19 cellular contexts compared by ENCODE assay signal in the genomic region with DNA sequence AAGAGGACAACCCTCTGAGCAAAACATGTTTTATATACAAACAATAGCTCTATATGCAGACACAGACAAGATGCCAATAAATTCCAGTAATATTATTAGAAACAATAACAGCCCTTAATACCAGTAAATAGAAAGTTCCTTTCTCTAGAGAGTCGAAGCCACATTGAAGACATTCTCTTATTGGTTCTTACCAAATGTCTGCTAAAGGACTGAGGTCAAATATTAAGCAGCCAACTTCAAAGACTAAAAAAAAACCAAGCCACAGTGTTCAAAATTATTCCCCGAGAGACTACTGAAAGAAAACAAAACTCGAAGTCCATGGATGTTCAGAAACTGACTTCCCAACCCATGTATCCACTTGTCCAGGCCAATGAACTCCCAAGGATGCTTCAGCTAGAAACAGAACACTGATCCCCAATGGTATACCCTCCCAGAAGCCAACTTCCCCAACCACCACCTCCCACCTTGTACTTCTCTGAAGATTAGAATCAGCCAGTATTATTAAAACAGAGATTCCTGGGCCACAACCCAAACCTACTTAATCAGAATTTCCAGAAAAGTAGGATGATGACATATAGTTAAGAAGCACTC. TPM values are rescaled to one million over a fixed set of nuclear protein-coding genes. Genes with fewer than 3 reads are reported as not detected.
DNase-seq lines count a peak whose midpoint lies in the region; ATAC-seq and TF ChIP-seq lines count a peak whose summit lies in the region.
"Had no signal": no experiment of that assay in that cellular context is flagged by ENCODE, and none has a peak within 500 bp of the region (broad histone marks: within the 10 kb centered on the region; RNA-seq: fewer than 3 reads in every experiment).

No MANE protein-coding gene starts in this region.

- no peak for DNase-seq in Calu3
- no peak for DNase-seq in RWPE1 (ENCODE audit: low spot score)
- no peak for DNase-seq in NCI-H524 (lab: John Stamatoyannopoulos, UW)
- DNase-seq: CD4-positive, CD25-positive, alpha-beta regulatory T cell; COR-L47; HCEC 1CT; NCI-H1694; NCI-H2107; NCI-H2227 treated with DMSO at 0.1 percent for 48 hours; NCI-H82; OCI-M1 had no signal

- CTCF ChIA-PET in Calu3 (lab: Charles Lee) (no interaction called here), RWPE1 (lab: Yijun Ruan, JAX) (no interaction called here)

- peaks cover 88% of the 10 kb centered on the region for H3K27me3 Mint-ChIP-seq in Calu3 (ENCODE audit: unreplicated experiment)
- H3K27me3 Mint-ChIP-seq: B cell; CD4-positive, CD25-positive, alpha-beta regulatory T cell had no signal

- BruUV-seq in Calu3 (replicated peaks; lab: Mats Ljungman, UMichigan) = no TSS peak

- H3K4me3 Mint-ChIP-seq in Calu3 (ENCODE audit: low read depth, unreplicated experiment) = no peak overlapping the region
- H3K4me3 Mint-ChIP-seq: B cell; CD4-positive, CD25-positive, alpha-beta regulatory T cell had no signal

- no peaks in the 10 kb centered on the region for H3K4me1 Mint-ChIP-seq in Calu3 (ENCODE audit: low read depth, unreplicated experiment)
- H3K4me1 Mint-ChIP-seq: B cell; CD4-positive, CD25-positive, alpha-beta regulatory T cell had no signal

- TF ChIP-seq CTCF in gastroesophageal sphincter (IDR thresholded peaks at IDR 0.05) (no peak), Calu3 (IDR thresholded peaks at IDR 0.05; ENCODE audit: unreplicated experiment) (no peak), RWPE1 (conservative IDR thresholded peaks at IDR 0.05; ENCODE audit: low read depth) (no peak)

- ATAC-seq in gastroesophageal sphincter = no peak
- ATAC-seq in GM19023 (IDR thresholded peaks at IDR 0.05; ENCODE audit: unreplicated experiment) = no peak
- ATAC-seq: K562 had no signal

- no peaks in the 10 kb centered on the region for H3K9me3 Mint-ChIP-seq in Calu3 (ENCODE audit: low read depth, unreplicated experiment)

- no peak overlapping the region for H3K27ac Mint-ChIP-seq in Calu3 (ENCODE audit: unreplicated experiment)
- H3K27ac Mint-ChIP-seq: B cell; CD4-positive, CD25-positive, alpha-beta regulatory T cell had no signal

- no peak for TF ChIP-seq POLR2A in gastroesophageal sphincter (IDR thresholded peaks at IDR 0.05)

- intact Hi-C loops in Calu3 (cut with micrococcal nuclease; ENCODE audit: unreplicated experiment) = no loop called here

- no peak overlapping the region for H3K4me3 ChIP-seq in gastroesophageal sphincter
- H3K4me3 ChIP-seq: K562 had no signal

- TF ChIP-seq EP300 in gastroesophageal sphincter (IDR thresholded peaks at IDR 0.05) = no peak

- H3K36me3 Mint-ChIP-seq in Calu3 (ENCODE audit: insufficient read depth, unreplicated experiment) = no peaks in the 10 kb centered on the region
- H3K36me3 Mint-ChIP-seq: CD4-positive, CD25-positive, alpha-beta regulatory T cell had no signal

- H3K4me1 ChIP-seq in gastroesophageal sphincter = peaks cover 8 to 93% (median 30%) of the 10 kb centered on the region in 3 donors

- H3K27me3 ChIP-seq in gastroesophageal sphincter = no peaks in the 10 kb centered on the region
- no peaks in the 10 kb centered on the region for H3K27me3 ChIP-seq in layer of hippocampus (ENCODE audit: control insufficient read depth, insufficient read depth, low read length)

- peaks cover 0 to 15% of the 10 kb centered on the region in 2 donors for H3K36me3 ChIP-seq in gastroesophageal sphincter

- 36 to 40% methylated on average over 3 of the region's 3 CpGs for WGBS in gastroesophageal sphincter (ENCODE audit: low coverage in 1 of 2), 2 donors

- H3K27ac ChIP-seq in angular gyrus (ENCODE audit: low read depth, low read length) (peak overlapping the region; percentile 51), gastroesophageal sphincter (peak overlapping the region in 3 of 4 donors; percentile 52 to 67 (median 65)), layer of hippocampus (ENCODE audit: low read depth, low read length) (peak overlapping the region; percentile 33), temporal lobe (ENCODE audit: low read depth, low read length) (peak overlapping the region; percentile 19), RWPE1 (no peak overlapping the region)

- no peaks in the 10 kb centered on the region for H3K9me3 ChIP-seq in gastroesophageal sphincter

- POLR2A ChIA-PET in RWPE1 (lab: Yijun Ruan, JAX; ENCODE audit: low non-redundant PET) = no interaction called here

RNA-seq across cellular contexts. Expression of gene FAM13C, which starts 51.9 kb away (rescaled TPM):
- total RNA-seq in gastroesophageal sphincter (10 to 100 TPM; 26.9 to 79.9 (median 45.5) TPM), temporal lobe (15.2 TPM), Calu3 (2022) (not detected in 2 replicates)
- total RNA-seq: A172; B cell; CD4-positive, CD25-positive, alpha-beta regulatory T cell; K562 had no signal

Comparison
In these comparisons a context has a peak if more than half of its experiments do, and no peak if none do; other contexts are left out.
1. RNA of gene FAM13C, which starts 51.9 kb away (total RNA-seq): 26.9 to 79.9 TPM in gastroesophageal sphincter and 15.2 TPM in temporal lobe (single experiment); not detected in Calu3; every median in the first group is over 10 times any median in the second.